ENCODE assay signal across 1 cellular context in genomic region chr1:21651214-21652042, GRCh38.
TF ChIP-seq lines count a peak whose summit lies in the region.

No MANE protein-coding gene starts in this region.

TF ChIP-seq in K562, 482 proteins besides CTCF, POLR2A, EP300 and RAD21 (continued from another document and continues in another):
- TF ChIP-seq NRF1 (conservative IDR thresholded peaks at IDR 0.05 in 1 of 2, IDR thresholded peaks at IDR 0.05 in 1 of 2) (peak; percentile 63 to 76), GTF2F1 (IDR thresholded peaks at IDR 0.05; ENCODE audit: low read depth, low read length) (no peak), USF1 (CRISPR knock-in tag; IDR thresholded peaks at IDR 0.05) (peak; percentile 54; the same call in 1 of the 2 replicates), HDAC1 (IDR thresholded peaks at IDR 0.05) (peak in 1 of 2 experiments; percentile 92; a peak in 2 of 4 replicates), HDGF (IDR thresholded peaks at IDR 0.05) (peak; percentile 80; the same call in 1 of the 2 replicates), STAG1 (CRISPR knock-in tag; IDR thresholded peaks at IDR 0.05; ENCODE audit: borderline replicate concordance) (0 out of 2 replicates have a peak, but pooled peaks have one; percentile 22), ZNF589 (CRISPR knock-in tag; IDR thresholded peaks at IDR 0.05; ENCODE audit: low read depth) (no peak), ZBTB11 (CRISPR knock-in tag; IDR thresholded peaks at IDR 0.05) (peak in 1 of 3 experiments; percentile 36; a peak in 1 of 6 replicates), STAT6 (CRISPR knock-in tag; IDR thresholded peaks at IDR 0.05) (no peak), ZFP91 (CRISPR knock-in tag; IDR thresholded peaks at IDR 0.05) (no peak), ZNF609 (CRISPR knock-in tag; IDR thresholded peaks at IDR 0.05; ENCODE audit: borderline replicate concordance) (no peak), ZNF3 (CRISPR knock-in tag; IDR thresholded peaks at IDR 0.05) (no peak), ZNF551 (CRISPR knock-in tag; IDR thresholded peaks at IDR 0.05) (no peak), MYNN (IDR thresholded peaks at IDR 0.05) (no peak), MYNN (CRISPR knock-in tag; IDR thresholded peaks at IDR 0.05) (no peak), HLTF (IDR thresholded peaks at IDR 0.05) (no peak), PHF8 (IDR thresholded peaks at IDR 0.05; ENCODE audit: borderline replicate concordance, low read length) (peak; percentile 37; the same call in 1 of the 2 replicates), ZBTB40 (IDR thresholded peaks at IDR 0.05) (no peak; the same call in 1 of the 2 replicates), ZBTB40 (CRISPR knock-in tag; IDR thresholded peaks at IDR 0.05) (no peak), ZNF398 (CRISPR knock-in tag; IDR thresholded peaks at IDR 0.05) (no peak), POLR2AphosphoS5 (IDR thresholded peaks at IDR 0.05; ENCODE audit: control insufficient read depth, insufficient read depth, low read depth, low read length) (no peak), HMGXB4 (CRISPR knock-in tag; IDR thresholded peaks at IDR 0.05) (0 out of 2 replicates have a peak, but pooled peaks have one; percentile 55), EHMT2 (IDR thresholded peaks at IDR 0.05) (peak; percentile 62; the same call in 1 of the 2 replicates), HMG20B (CRISPR knock-in tag; IDR thresholded peaks at IDR 0.05) (no peak)
